Comparison of ENCODE assay signal across 13 cellular contexts in the genomic region with DNA sequence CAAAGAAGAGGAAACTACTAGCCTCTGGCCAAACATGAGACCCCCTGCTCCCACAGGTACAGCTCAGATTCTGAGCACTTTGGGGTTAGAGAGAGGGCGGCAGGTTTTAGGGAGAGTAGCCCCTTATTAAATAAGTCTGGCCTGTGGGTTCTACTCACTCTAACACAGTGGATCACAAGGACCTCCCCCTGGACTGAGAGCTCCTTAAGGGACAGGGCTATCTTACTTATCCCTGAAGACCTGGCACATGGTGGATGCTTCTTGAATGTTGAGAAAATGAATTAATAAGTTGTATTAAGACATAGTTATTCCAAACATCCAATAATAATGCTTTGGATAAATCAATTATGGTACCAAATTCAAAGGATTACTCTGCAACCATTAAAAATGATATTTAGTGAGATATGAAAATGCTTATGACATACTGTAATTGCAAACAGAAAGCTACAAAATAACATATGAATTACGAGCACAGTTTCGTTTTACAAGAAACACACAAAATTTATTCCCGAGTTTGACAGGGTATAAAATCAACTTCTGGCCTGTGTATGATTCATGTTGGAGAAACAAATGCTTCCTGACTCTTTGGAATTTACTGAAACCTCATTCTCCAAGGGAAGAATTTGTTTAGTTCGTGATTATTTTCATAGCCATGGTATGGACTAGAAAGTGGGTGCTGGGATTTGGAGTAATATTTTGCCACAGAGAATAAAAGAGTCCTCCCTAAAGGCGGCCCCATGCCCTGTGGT. TPM values are rescaled to one million over a fixed set of nuclear protein-coding genes. Genes with fewer than 3 reads are reported as not detected.
A peak's percentile ranks its signal among the peaks of the same experiment; 100 is the strongest.
DNase-seq lines count a peak whose midpoint lies in the region; ATAC-seq and TF ChIP-seq lines count a peak whose summit lies in the region.
"Had no signal": no experiment of that assay in that cellular context is flagged by ENCODE, and none has a peak within 500 bp of the region (broad histone marks: within the 10 kb centered on the region; RNA-seq: fewer than 3 reads in every experiment).

No MANE protein-coding gene starts in this region.

- H3K4me3 ChIP-seq in AG10803 (ENCODE audit: low read length) = no peak overlapping the region
- no peak overlapping the region for H3K4me3 ChIP-seq in sigmoid colon

- no peak for TF ChIP-seq CTCF in AG10803 (conservative IDR thresholded peaks at IDR 0.05; ENCODE audit: low read length)
- TF ChIP-seq CTCF in sigmoid colon (IDR thresholded peaks at IDR 0.05) = no peak

- no peaks in the 10 kb centered on the region for H3K27me3 ChIP-seq in sigmoid colon

- WGBS in sigmoid colon, 2 donors = 78 to 84% methylated on average over 6 of the region's 6 CpGs

- DNase-seq in AG10803 (ENCODE audit: low read depth) (peak; percentile 85), fibroblast of peridontal ligament (ENCODE audit: extremely low read depth) (peak; percentile 97), sigmoid colon (no peak), NCI-H2227 (lab: John Stamatoyannopoulos, UW; ENCODE audit: unreplicated experiment) (no peak), NCI-H2081 (lab: John Stamatoyannopoulos, UW) (no peak)
- no peak for DNase-seq in effector CD4-positive, alpha-beta T cell
- DNase-seq: activated CD8-positive, alpha-beta memory T cell treated with anti-CD3 and anti-CD28 coated beads, Interleukin-2, amount 10 ng/mL, durations not matched to agents 7 days and 5 days; NCI-H2029; stimulated activated CD4-positive, alpha-beta T cell treated with anti-CD3 and anti-CD28 coated beads, Interleukin-4, amount 100 ng/mL, for 4 hours; T-helper 9 cell had no signal

- TF ChIP-seq POLR2A in sigmoid colon (IDR thresholded peaks at IDR 0.05) = no peak

- H3K27ac ChIP-seq in sigmoid colon = peak overlapping the region; percentile 38 to 75 (median 70)

- H3K9me3 ChIP-seq in sigmoid colon = no peaks in the 10 kb centered on the region

- ATAC-seq in SK-N-SH treated with all-trans-retinoic acid at 6 μM for 48 hours = peak; percentile 89
- ATAC-seq in HG03095 (IDR thresholded peaks at IDR 0.05; ENCODE audit: unreplicated experiment) = no peak
- ATAC-seq: activated CD8-positive, alpha-beta memory T cell treated with anti-CD3 and anti-CD28 coated beads, Interleukin-2, amount 10 ng/mL, durations not matched to agents 7 days and 5 days had no signal

- no peak for TF ChIP-seq EP300 in sigmoid colon (IDR thresholded peaks at IDR 0.05)

- intact Hi-C loops in sigmoid colon (cut with DNase I) = no loop called here

- H3K36me3 ChIP-seq in sigmoid colon = no peaks in the 10 kb centered on the region

- H3K4me1 ChIP-seq in sigmoid colon = peaks cover 0 to 18% (median 12%) of the 10 kb centered on the region in 4 donors

TF ChIP-seq in SK-N-SH treated with all-trans-retinoic acid at 6 μM for 48 hours, 23 proteins besides CTCF, POLR2A, EP300 and RAD21:
- TF ChIP-seq ARNTL (CRISPR knock-in tag; IDR thresholded peaks at IDR 0.05; ENCODE audit: borderline replicate concordance, low read depth) (no peak), ZNF8 (CRISPR knock-in tag; IDR thresholded peaks at IDR 0.05) (no peak), SNAI2 (CRISPR knock-in tag; IDR thresholded peaks at IDR 0.05) (no peak), ZFP30 (CRISPR knock-in tag; IDR thresholded peaks at IDR 0.05) (no peak), OSR1 (CRISPR knock-in tag; IDR thresholded peaks at IDR 0.05) (no peak), RARB (CRISPR knock-in tag; IDR thresholded peaks at IDR 0.05) (no peak), BACH2 (CRISPR knock-in tag; IDR thresholded peaks at IDR 0.05; ENCODE audit: borderline replicate concordance) (no peak), ZC3H10 (CRISPR knock-in tag; IDR thresholded peaks at IDR 0.05) (no peak)
- TF ChIP-seq, protein P1, sequence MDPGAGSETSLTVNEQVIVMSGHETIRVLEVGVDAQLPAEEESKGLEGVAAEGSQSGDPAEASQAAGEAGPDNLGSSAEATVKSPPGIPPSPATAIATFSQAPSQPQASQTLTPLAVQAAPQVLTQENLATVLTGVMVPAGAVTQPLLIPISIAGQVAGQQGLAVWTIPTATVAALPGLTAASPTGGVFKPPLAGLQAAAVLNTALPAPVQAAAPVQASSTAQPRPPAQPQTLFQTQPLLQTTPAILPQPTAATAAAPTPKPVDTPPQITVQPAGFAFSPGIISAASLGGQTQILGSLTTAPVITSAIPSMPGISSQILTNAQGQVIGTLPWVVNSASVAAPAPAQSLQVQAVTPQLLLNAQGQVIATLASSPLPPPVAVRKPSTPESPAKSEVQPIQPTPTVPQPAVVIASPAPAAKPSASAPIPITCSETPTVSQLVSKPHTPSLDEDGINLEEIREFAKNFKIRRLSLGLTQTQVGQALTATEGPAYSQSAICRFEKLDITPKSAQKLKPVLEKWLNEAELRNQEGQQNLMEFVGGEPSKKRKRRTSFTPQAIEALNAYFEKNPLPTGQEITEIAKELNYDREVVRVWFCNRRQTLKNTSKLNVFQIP (CRISPR knock-in tag; IDR thresholded peaks at IDR 0.05; ENCODE audit: borderline replicate concordance, low read depth) = no peak
- TF ChIP-seq, protein P2, sequence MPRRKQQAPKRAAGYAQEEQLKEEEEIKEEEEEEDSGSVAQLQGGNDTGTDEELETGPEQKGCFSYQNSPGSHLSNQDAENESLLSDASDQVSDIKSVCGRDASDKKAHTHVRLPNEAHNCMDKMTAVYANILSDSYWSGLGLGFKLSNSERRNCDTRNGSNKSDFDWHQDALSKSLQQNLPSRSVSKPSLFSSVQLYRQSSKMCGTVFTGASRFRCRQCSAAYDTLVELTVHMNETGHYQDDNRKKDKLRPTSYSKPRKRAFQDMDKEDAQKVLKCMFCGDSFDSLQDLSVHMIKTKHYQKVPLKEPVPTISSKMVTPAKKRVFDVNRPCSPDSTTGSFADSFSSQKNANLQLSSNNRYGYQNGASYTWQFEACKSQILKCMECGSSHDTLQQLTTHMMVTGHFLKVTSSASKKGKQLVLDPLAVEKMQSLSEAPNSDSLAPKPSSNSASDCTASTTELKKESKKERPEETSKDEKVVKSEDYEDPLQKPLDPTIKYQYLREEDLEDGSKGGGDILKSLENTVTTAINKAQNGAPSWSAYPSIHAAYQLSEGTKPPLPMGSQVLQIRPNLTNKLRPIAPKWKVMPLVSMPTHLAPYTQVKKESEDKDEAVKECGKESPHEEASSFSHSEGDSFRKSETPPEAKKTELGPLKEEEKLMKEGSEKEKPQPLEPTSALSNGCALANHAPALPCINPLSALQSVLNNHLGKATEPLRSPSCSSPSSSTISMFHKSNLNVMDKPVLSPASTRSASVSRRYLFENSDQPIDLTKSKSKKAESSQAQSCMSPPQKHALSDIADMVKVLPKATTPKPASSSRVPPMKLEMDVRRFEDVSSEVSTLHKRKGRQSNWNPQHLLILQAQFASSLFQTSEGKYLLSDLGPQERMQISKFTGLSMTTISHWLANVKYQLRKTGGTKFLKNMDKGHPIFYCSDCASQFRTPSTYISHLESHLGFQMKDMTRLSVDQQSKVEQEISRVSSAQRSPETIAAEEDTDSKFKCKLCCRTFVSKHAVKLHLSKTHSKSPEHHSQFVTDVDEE (CRISPR knock-in tag; IDR thresholded peaks at IDR 0.05) = no peak

RNA-seq across cellular contexts. Expression of a gene that starts 59.3 kb away (rescaled TPM):
- total RNA-seq in sigmoid colon = 1 to 10 TPM; 1.8 to 4.5 (median 3.9) TPM
- 10 to 100 TPM in 1 of 3 donors, 1 to 10 TPM in 2; 6.0 to 10.8 (median 8.7) TPM for polyA plus RNA-seq in sigmoid colon
- total RNA-seq: activated CD8-positive, alpha-beta memory T cell treated with anti-CD3 and anti-CD28 coated beads, Interleukin-2, amount 10 ng/mL, durations not matched to agents 7 days and 5 days had no signal
- polyA plus RNA-seq: CD14-positive monocyte had no signal

Comparison
In these comparisons a context has a peak if more than half of its experiments do, and no peak if none do; other contexts are left out.
1. DNase-seq: peak in AG10803 (single experiment) and fibroblast of peridontal ligament (single experiment); none in sigmoid colon (single experiment), NCI-H2227 (single experiment), effector CD4-positive, alpha-beta T cell (single experiment) and NCI-H2081 (0 of 2).